Comparison of ENCODE assay signal across 9 cellular contexts in the genomic region with DNA sequence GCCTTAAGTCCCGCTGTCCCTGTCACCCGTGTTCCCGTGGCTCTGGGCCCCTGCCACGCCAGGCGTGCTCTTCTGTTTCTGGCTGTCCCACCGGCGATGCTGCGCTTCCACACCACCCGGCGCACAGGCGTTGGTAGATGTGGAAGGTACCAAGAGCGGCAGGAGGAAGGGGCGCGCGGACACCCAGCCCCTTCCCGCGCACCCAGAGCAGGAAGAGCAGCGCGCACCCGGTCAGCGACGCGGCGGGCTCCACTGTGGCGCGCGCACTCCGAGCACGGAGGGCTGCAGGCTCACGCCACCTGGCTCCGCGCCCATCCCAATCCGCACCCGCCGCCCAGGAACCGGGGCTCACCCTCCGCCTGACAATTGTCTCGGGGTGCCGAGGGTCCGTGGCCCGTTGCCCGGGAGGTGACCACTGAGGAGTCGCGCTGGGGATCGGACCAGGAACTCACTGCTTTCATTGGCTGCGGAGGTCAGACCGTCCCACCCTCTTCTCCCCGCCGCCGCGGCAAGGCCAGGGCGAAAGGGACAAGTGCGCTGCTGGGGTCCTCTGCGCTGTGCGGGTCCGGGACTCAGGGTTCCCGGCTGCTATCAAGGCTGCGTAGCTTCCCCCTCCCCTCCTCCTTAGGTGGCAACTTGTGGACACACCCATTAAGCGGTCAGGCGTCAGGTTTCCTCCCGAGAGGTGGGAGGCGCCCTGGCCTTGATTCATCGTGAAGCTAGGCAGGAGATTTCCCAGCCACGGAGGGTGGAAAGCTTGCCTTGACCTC.
A peak's percentile ranks its signal among the peaks of the same experiment; 100 is the strongest.
DNase-seq lines count a peak whose midpoint lies in the region; ATAC-seq and FAIRE-seq lines count a peak whose summit lies in the region.
"Had no signal": no experiment of that assay in that cellular context is flagged by ENCODE, and none has a peak within 500 bp of the region (broad histone marks: within the 10 kb centered on the region; RNA-seq: fewer than 3 reads in every experiment).

No MANE protein-coding gene starts in this region.

- H3K4me3 ChIP-seq in esophagus (ENCODE audit: low read depth in 1 of 2, low read length in 2 of 2) = peak overlapping the region; percentile 57 to 64

- peaks cover 6% of the 10 kb centered on the region for H3K27me3 Mint-ChIP-seq in activated CD4-positive, alpha-beta memory T cell treated with anti-CD3 and anti-CD28 coated beads, Interleukin-2, amount 10 ng/mL, durations not matched to agents 7 days and 5 days

- peak overlapping the region; percentile 83 for H3K4me3 Mint-ChIP-seq in activated CD4-positive, alpha-beta memory T cell treated with anti-CD3 and anti-CD28 coated beads, Interleukin-2, amount 10 ng/mL, durations not matched to agents 7 days and 5 days

- H3K4me1 ChIP-seq in esophagus (ENCODE audit: control insufficient read depth in 2 of 2, insufficient read depth in 2 of 2, low read length in 1 of 2) = peaks cover 4% of the 10 kb centered on the region in 2 donors

- peak overlapping the region; percentile 59 for H3K27ac Mint-ChIP-seq in activated CD4-positive, alpha-beta memory T cell treated with anti-CD3 and anti-CD28 coated beads, Interleukin-2, amount 10 ng/mL, durations not matched to agents 7 days and 5 days

- CTCF ChIA-PET in activated CD4-positive, alpha-beta memory T cell treated with anti-CD3 and anti-CD28 coated beads, Interleukin-2, amount 10 ng/mL, durations not matched to agents 7 days and 5 days (lab: Charles Lee) = interaction anchor here (1.3 kb wide), 1 partner anchor 55 kb away, joined by 4 read pairs; no protein-coding TSS in a partner anchor

- DNase-seq in NCI-H524 (lab: John Stamatoyannopoulos, UW) = peak; percentile 34 to 69
- no peak for DNase-seq in NCI-H524 treated with DMSO at 0.1 percent for 48 hours (lab: John Stamatoyannopoulos, UW)
- DNase-seq in NCI-H2196 treated with DMSO at 0.1 percent for 48 hours (lab: John Stamatoyannopoulos, UW; ENCODE audit: unreplicated experiment) = peak; percentile 58
- peak; percentile 60 for DNase-seq in activated CD4-positive, alpha-beta memory T cell treated with anti-CD3 and anti-CD28 coated beads, Interleukin-2, amount 10 ng/mL, durations not matched to agents 7 days and 5 days
- DNase-seq in mucosa of gallbladder (ENCODE audit: low spot score) = peak; percentile 38
- DNase-seq in urothelium cell line (ENCODE audit: low spot score) = peak; percentile 79

- H3K36me3 ChIP-seq in esophagus (ENCODE audit: control insufficient read depth in 2 of 2, insufficient read depth in 2 of 2, low read length in 1 of 2) = no peaks in the 10 kb centered on the region

- no peaks in the 10 kb centered on the region for H3K9me3 Mint-ChIP-seq in activated CD4-positive, alpha-beta memory T cell treated with anti-CD3 and anti-CD28 coated beads, Interleukin-2, amount 10 ng/mL, durations not matched to agents 7 days and 5 days

- no peak overlapping the region for H3K27ac ChIP-seq in esophagus (ENCODE audit: low read depth in 2 of 2, low read length in 1 of 2)

- POLR2A ChIA-PET in activated CD4-positive, alpha-beta memory T cell treated with anti-CD3 and anti-CD28 coated beads, Interleukin-2, amount 10 ng/mL, durations not matched to agents 7 days and 5 days (lab: Charles Lee) = interaction anchor here (1.0 to 1.3 kb wide), 2 partner anchors 30 to 122 kb away, joined by 3 to 5 read pairs; partner anchors contain the start of gene ZNF92

- H3K36me3 Mint-ChIP-seq in activated CD4-positive, alpha-beta memory T cell treated with anti-CD3 and anti-CD28 coated beads, Interleukin-2, amount 10 ng/mL, durations not matched to agents 7 days and 5 days (ENCODE audit: low read depth) = no peaks in the 10 kb centered on the region

- peak; percentile 32 for FAIRE-seq in urothelium cell line (lab: Jason Lieb, UNC)
- FAIRE-seq: endometrium had no signal

- WGBS in esophagus, 2 donors = 1% methylated on average over 63 to 64 of the region's 64 CpGs

- ATAC-seq in HG02763 (IDR thresholded peaks at IDR 0.05; ENCODE audit: unreplicated experiment) = peak; percentile 63

- H3K9me3 ChIP-seq in esophagus (ENCODE audit: control insufficient read depth in 2 of 2, insufficient read depth in 1 of 2, low read depth in 1 of 2, low read length in 1 of 2) = no peaks in the 10 kb centered on the region

- peaks cover 19% of the 10 kb centered on the region for H3K4me1 Mint-ChIP-seq in activated CD4-positive, alpha-beta memory T cell treated with anti-CD3 and anti-CD28 coated beads, Interleukin-2, amount 10 ng/mL, durations not matched to agents 7 days and 5 days

- H3K27me3 ChIP-seq in esophagus (ENCODE audit: control insufficient read depth in 1 of 2, insufficient read depth in 2 of 2, low read length in 2 of 2) = no peaks in the 10 kb centered on the region
